9 cellular contexts compared by ENCODE assay signal in the genomic region with DNA sequence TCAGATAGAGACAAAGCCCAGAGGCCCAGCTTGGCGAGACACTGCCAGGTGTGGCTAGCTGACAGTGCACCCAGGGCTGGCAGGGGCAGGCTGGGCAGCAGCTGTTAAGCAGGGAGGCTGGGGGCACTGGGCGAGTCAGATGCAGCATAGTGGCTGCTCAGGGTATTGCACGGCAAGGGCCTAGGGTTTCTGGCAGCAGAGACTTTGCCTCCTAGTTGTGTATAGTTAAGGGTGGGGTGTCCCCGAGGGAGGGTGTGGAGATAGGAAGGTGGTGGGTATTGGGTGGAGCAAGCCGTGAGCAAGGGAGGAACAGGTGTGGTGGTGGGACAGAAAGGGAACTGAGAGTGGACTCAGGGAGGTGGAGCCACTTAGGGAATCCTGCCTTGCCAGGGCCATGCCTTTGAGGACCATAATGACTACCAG.
DNase-seq lines count a peak whose midpoint lies in the region; ATAC-seq and TF ChIP-seq lines count a peak whose summit lies in the region.
"Had no signal": no experiment of that assay in that cellular context is flagged by ENCODE, and none has a peak within 500 bp of the region (broad histone marks: within the 10 kb centered on the region; RNA-seq: fewer than 3 reads in every experiment).

No MANE protein-coding gene starts in this region.

- peaks cover 2% of the 10 kb centered on the region for H3K27me3 Mint-ChIP-seq in activated CD4-positive, alpha-beta T cell treated with anti-CD3 and anti-CD28 coated beads for 36 hours
- H3K27me3 Mint-ChIP-seq: CD8-positive, alpha-beta memory T cell had no signal

- no peaks in the 10 kb centered on the region for H3K9me3 Mint-ChIP-seq in activated CD4-positive, alpha-beta T cell treated with anti-CD3 and anti-CD28 coated beads for 36 hours (ENCODE audit: low read depth)
- H3K9me3 Mint-ChIP-seq in stimulated activated effector memory CD8-positive, alpha-beta T cell treated with anti-CD3 and anti-CD28 coated beads, Interleukin-12 subunit alpha, Interleukin-12 subunit beta, amount 100 ng/mL, for 72 hours, result no peaks in the 10 kb centered on the region
- H3K9me3 Mint-ChIP-seq: CD8-positive, alpha-beta memory T cell had no signal

- H3K4me3 ChIP-seq in cardiac fibroblast (replicated peaks in 1 of 2; ENCODE audit: low read depth in 2 of 2, low read length in 2 of 2), result no peak overlapping the region

- no peak overlapping the region for H3K27ac Mint-ChIP-seq in activated CD4-positive, alpha-beta T cell treated with anti-CD3 and anti-CD28 coated beads for 36 hours
- H3K27ac Mint-ChIP-seq in stimulated activated effector memory CD8-positive, alpha-beta T cell treated with anti-CD3 and anti-CD28 coated beads, Interleukin-12 subunit alpha, Interleukin-12 subunit beta, amount 100 ng/mL, for 72 hours, result no peak overlapping the region

- H3K36me3 Mint-ChIP-seq in activated CD4-positive, alpha-beta T cell treated with anti-CD3 and anti-CD28 coated beads for 36 hours (ENCODE audit: low read depth), result no peaks in the 10 kb centered on the region
- no peaks in the 10 kb centered on the region for H3K36me3 Mint-ChIP-seq in stimulated activated effector memory CD8-positive, alpha-beta T cell treated with anti-CD3 and anti-CD28 coated beads, Interleukin-12 subunit alpha, Interleukin-12 subunit beta, amount 100 ng/mL, for 72 hours
- H3K36me3 Mint-ChIP-seq: CD8-positive, alpha-beta memory T cell had no signal

- POLR2A ChIA-PET in activated CD4-positive, alpha-beta T cell treated with anti-CD3 and anti-CD28 coated beads for 36 hours (lab: Charles Lee), result interaction anchor here (1.4 kb wide), 1 partner anchor 11 kb away, joined by 4 read pairs; no protein-coding TSS in a partner anchor

- intact Hi-C loops in activated CD4-positive, alpha-beta T cell treated with anti-CD3 and anti-CD28 coated beads for 36 hours (cut with DNase I, micrococcal nuclease), result no loop called here

- peak; percentile 35 for ATAC-seq in activated CD4-positive, alpha-beta T cell treated with anti-CD3 and anti-CD28 coated beads for 36 hours
- peak; percentile 60 for ATAC-seq in stimulated activated effector memory CD8-positive, alpha-beta T cell treated with anti-CD3 and anti-CD28 coated beads, Interleukin-12 subunit alpha, Interleukin-12 subunit beta, amount 100 ng/mL, for 72 hours

- no peak for DNase-seq in activated CD4-positive, alpha-beta T cell treated with anti-CD3 and anti-CD28 coated beads for 36 hours
- DNase-seq in activated CD4-positive, alpha-beta T cell treated with anti-CD3 and anti-CD28 coated beads, Interleukin-2, amount 50 U/mL, for 48 hours, result no peak
- peak; percentile 85 for DNase-seq in HuH-7 (ENCODE audit: low spot score)
- no peak for DNase-seq in cardiac fibroblast (ENCODE audit: low read depth in 2 of 2)
- no peak for DNase-seq in stimulated activated effector memory CD8-positive, alpha-beta T cell treated with anti-CD3 and anti-CD28 coated beads, Interleukin-12 subunit alpha, Interleukin-12 subunit beta, amount 100 ng/mL, for 72 hours (ENCODE audit: low spot score in 2 of 2)
- DNase-seq in NCI-H1436 (lab: John Stamatoyannopoulos, UW), result no peak
- no peak for DNase-seq in NCI-H2227 (lab: John Stamatoyannopoulos, UW; ENCODE audit: unreplicated experiment)
- no peak for DNase-seq in kidney tubule cell (ENCODE audit: low spot score)

- peaks cover 18% of the 10 kb centered on the region for H3K4me1 Mint-ChIP-seq in activated CD4-positive, alpha-beta T cell treated with anti-CD3 and anti-CD28 coated beads for 36 hours
- H3K4me1 Mint-ChIP-seq in stimulated activated effector memory CD8-positive, alpha-beta T cell treated with anti-CD3 and anti-CD28 coated beads, Interleukin-12 subunit alpha, Interleukin-12 subunit beta, amount 100 ng/mL, for 72 hours, result peaks cover 4% of the 10 kb centered on the region

- no peak overlapping the region for H3K4me3 Mint-ChIP-seq in activated CD4-positive, alpha-beta T cell treated with anti-CD3 and anti-CD28 coated beads for 36 hours
- H3K4me3 Mint-ChIP-seq in stimulated activated effector memory CD8-positive, alpha-beta T cell treated with anti-CD3 and anti-CD28 coated beads, Interleukin-12 subunit alpha, Interleukin-12 subunit beta, amount 100 ng/mL, for 72 hours, result no peak overlapping the region
- H3K4me3 Mint-ChIP-seq: CD8-positive, alpha-beta memory T cell had no signal

- CTCF ChIA-PET in activated CD4-positive, alpha-beta T cell treated with anti-CD3 and anti-CD28 coated beads for 36 hours (lab: Charles Lee), result interaction anchor here (0.9 to 2.0 kb wide), 6 partner anchors 11 to 118 kb away, joined by 3 to 6 read pairs (median 4); no protein-coding TSS in a partner anchor

- peak; percentile 30 for TF ChIP-seq CTCF in cardiac fibroblast (IDR thresholded peaks at IDR 0.05; ENCODE audit: low read depth, low read length)
